In the genomic region with DNA sequence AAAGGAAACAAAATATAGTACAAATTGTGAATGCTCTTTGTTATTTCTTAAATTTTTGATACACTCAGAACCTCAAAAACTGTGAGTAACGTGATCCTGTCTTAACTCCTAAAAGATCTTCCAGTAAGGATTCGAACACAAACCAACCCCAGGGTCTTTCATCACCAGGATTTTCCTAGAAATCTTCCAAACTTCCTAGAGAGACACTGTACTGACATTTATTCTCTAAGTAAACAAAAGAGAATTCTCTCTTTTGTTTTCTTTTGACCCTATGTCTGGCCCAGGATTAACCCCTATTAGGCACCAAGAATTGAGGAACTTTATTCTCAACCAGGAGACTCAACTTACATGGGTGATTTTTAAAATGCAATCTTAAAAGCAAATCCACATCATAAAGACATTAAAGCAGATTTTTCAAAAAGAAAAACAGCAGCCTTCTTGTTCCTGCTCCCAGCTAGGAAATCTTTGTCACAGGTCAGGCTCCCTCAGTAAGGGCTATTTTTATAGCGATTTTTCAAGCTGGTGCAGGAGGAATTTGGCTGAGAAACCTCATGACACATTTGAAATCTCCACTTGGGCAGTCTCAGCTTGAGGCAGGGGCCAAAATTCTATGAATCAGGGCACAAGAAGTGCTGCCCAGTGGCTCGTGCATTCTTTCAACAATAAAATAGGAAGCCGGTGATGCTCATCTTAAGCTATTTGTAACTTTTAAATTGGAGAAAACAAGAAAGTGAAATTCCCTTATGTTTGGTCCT, we compare ENCODE assay signal across 13 cellular contexts. TPM values are rescaled to one million over a fixed set of nuclear protein-coding genes. Genes with fewer than 3 reads are reported as not detected.
DNase-seq lines count a peak whose midpoint lies in the region; TF ChIP-seq lines count a peak whose summit lies in the region.
"Had no signal": no experiment of that assay in that cellular context is flagged by ENCODE, and none has a peak within 500 bp of the region (broad histone marks: within the 10 kb centered on the region; RNA-seq: fewer than 3 reads in every experiment).

No MANE protein-coding gene starts in this region.

- H3K4me3 ChIP-seq in ACC112 (ENCODE audit: low read depth, low read length) (peak overlapping the region; percentile 48), sigmoid colon (no peak overlapping the region)
- H3K4me3 ChIP-seq: skin epidermis had no signal

- DNase-seq in chondrocyte (ENCODE audit: low spot score) (no peak), medulla oblongata (ENCODE audit: extremely low spot score) (peak; percentile 43), sigmoid colon (no peak), DMS153 (lab: John Stamatoyannopoulos, UW) (no peak), COLO829 (ENCODE audit: low spot score) (no peak)
- no peak for DNase-seq in stimulated activated CD4-positive, alpha-beta T cell treated with anti-CD3 and anti-CD28 coated beads, Interleukin-12 subunit alpha, Interleukin-12 subunit beta, amount 100 ng/mL, for 4 hours
- DNase-seq: activated CD8-positive, alpha-beta T cell treated with anti-CD3 and anti-CD28 coated beads, Interleukin-2, amount 10 ng/mL, durations not matched to agents 7 days and 5 days; AML-193; NCI-H345 had no signal

- H3K36me3 Mint-ChIP-seq in IgD-negative memory B cell = peaks cover 2% of the 10 kb centered on the region
- H3K36me3 Mint-ChIP-seq in chondrocyte (ENCODE audit: low read depth) = peaks cover under 1% of the 10 kb centered on the region
- H3K36me3 Mint-ChIP-seq: mesothelial cell of epicardium had no signal

- WGBS in sigmoid colon, 2 donors = 75 to 79% methylated on average over 5 of the region's 5 CpGs

- no peak for TF ChIP-seq EP300 in sigmoid colon (IDR thresholded peaks at IDR 0.05)

- intact Hi-C loops in sigmoid colon (cut with DNase I) = no loop called here

- H3K9me3 Mint-ChIP-seq in IgD-negative memory B cell (no peaks in the 10 kb centered on the region), chondrocyte (ENCODE audit: low read depth) (peaks cover under 1% of the 10 kb centered on the region)

- TF ChIP-seq CTCF in chondrocyte (IDR thresholded peaks at IDR 0.05) = no peak
- no peak for TF ChIP-seq CTCF in sigmoid colon (IDR thresholded peaks at IDR 0.05)

- H3K4me3 Mint-ChIP-seq in IgD-negative memory B cell (peak overlapping the region in 1 of 4 donors; percentile 44), chondrocyte (ENCODE audit: unreplicated experiment) (peak overlapping the region; percentile 18)
- H3K4me3 Mint-ChIP-seq: activated CD8-positive, alpha-beta T cell treated with anti-CD3 and anti-CD28 coated beads, Interleukin-2, amount 10 ng/mL, durations not matched to agents 7 days and 5 days; mesothelial cell of epicardium had no signal

- H3K4me1 Mint-ChIP-seq in IgD-negative memory B cell (peaks cover 10 to 15% (median 13%) of the 10 kb centered on the region in 3 donors), chondrocyte (ENCODE audit: low read depth) (peaks cover 21% of the 10 kb centered on the region)
- H3K4me1 Mint-ChIP-seq: mesothelial cell of epicardium had no signal

- H3K27me3 ChIP-seq in ACC112 (ENCODE audit: insufficient read depth, low read length) (no peaks in the 10 kb centered on the region), sigmoid colon (no peaks in the 10 kb centered on the region)

- H3K27ac Mint-ChIP-seq in IgD-negative memory B cell (peak overlapping the region in 2 of 3 donors; percentile 13 to 60), chondrocyte (ENCODE audit: unreplicated experiment) (peak overlapping the region; percentile 81)
- H3K27ac Mint-ChIP-seq: activated CD8-positive, alpha-beta T cell treated with anti-CD3 and anti-CD28 coated beads, Interleukin-2, amount 10 ng/mL, durations not matched to agents 7 days and 5 days; mesothelial cell of epicardium had no signal

- no peaks in the 10 kb centered on the region for H3K36me3 ChIP-seq in ACC112 (ENCODE audit: insufficient read depth, low read length)
- H3K36me3 ChIP-seq in sigmoid colon = no peaks in the 10 kb centered on the region

- no peak for TF ChIP-seq POLR2A in sigmoid colon (IDR thresholded peaks at IDR 0.05)

- H3K4me1 ChIP-seq in ACC112 (ENCODE audit: control insufficient read depth, insufficient read depth, low read length, unreplicated experiment) (peaks cover 17% of the 10 kb centered on the region), sigmoid colon (peaks cover 0 to 10% (median 0%) of the 10 kb centered on the region in 4 donors)

- no peaks in the 10 kb centered on the region for H3K79me2 ChIP-seq in ACC112 (ENCODE audit: control insufficient read depth, insufficient read depth, low read length, unreplicated experiment)

- no peaks in the 10 kb centered on the region for H3K9me3 ChIP-seq in sigmoid colon

- H2AFZ ChIP-seq in ACC112 (ENCODE audit: low read length, unreplicated experiment) = peak overlapping the region; percentile 42

- H3K27me3 Mint-ChIP-seq in IgD-negative memory B cell = peaks cover under 1% of the 10 kb centered on the region
- peaks cover under 1% of the 10 kb centered on the region for H3K27me3 Mint-ChIP-seq in chondrocyte (ENCODE audit: low read depth)

- peak overlapping the region; percentile 17 for H3K27ac ChIP-seq in ACC112 (ENCODE audit: low read depth, low read length)
- H3K27ac ChIP-seq in sigmoid colon = peak overlapping the region in 2 of 4 donors; percentile 41 to 76
- H3K27ac ChIP-seq: skin epidermis had no signal

RNA-seq across cellular contexts. Expression of a gene that starts 6.2 kb away (rescaled TPM):
- polyA plus RNA-seq in IgD-negative memory B cell = 17.2 TPM
- total RNA-seq in chondrocyte = 61.3 to 69.6 TPM (median 65.8 TPM) in 3 replicates
- total RNA-seq in sigmoid colon = 100 to 1,000 TPM in 1 of 4 donors, 10 to 100 TPM in 3; 72.8 to 112 (median 75.7) TPM
- polyA plus RNA-seq in sigmoid colon = 10 to 100 TPM in 1 of 3 donors, 1 to 10 TPM in 2; 6.0 to 23.0 (median 7.8) TPM

RNA-seq across cellular contexts. Expression of a gene that starts 51.3 kb away (rescaled TPM):
- not detected for polyA plus RNA-seq in IgD-negative memory B cell
- 1.2 to 1.8 TPM (median 1.6 TPM) in 3 replicates for total RNA-seq in chondrocyte
- total RNA-seq in sigmoid colon = under 1 TPM; 0.16 to 0.55 (median 0.38) TPM
- 1 to 10 TPM in 2 of 3 donors, under 1 TPM in 1; 0.46 to 3.1 (median 1.8) TPM for polyA plus RNA-seq in sigmoid colon
- total RNA-seq: activated CD8-positive, alpha-beta T cell treated with anti-CD3 and anti-CD28 coated beads, Interleukin-2, amount 10 ng/mL, durations not matched to agents 7 days and 5 days had no signal
